In the genomic region with DNA sequence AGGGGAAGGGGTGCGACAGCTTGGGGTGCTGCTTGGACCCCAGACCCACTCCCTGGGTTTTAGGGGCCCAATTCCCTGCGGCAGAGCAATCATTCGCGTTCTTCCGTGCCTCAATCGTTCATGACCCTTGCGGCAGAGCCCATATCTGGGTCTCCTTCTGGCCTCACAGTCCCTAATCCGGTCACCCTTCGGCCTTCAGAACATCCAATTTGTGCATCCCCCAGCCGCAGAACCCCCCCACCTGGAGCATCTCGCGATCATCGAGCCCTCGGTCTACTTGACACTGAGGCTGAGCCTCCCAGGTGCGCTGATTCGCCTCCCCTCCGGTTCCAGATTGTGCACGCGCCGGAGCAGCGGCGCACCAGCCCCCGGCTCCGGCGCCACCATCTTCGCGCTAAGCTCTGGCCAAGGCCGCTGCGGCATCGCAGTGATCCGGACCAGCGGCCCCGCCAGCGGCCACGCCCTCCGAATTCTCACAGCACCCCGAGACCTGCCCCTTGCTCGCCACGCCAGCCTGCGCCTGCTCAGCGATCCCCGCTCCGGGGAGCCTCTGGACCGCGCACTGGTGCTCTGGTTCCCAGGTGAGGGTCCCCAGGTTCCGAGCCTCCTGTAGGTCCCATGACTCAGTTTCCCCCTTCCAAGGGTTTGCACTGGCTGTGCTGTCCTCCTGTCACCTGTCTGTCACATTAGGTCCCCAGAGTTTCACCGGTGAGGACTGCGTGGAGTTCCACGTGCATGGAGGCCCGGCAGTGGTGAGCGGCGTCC, we compare ENCODE assay signal across 6 cellular contexts. TPM values are rescaled to one million over a fixed set of nuclear protein-coding genes. Genes with fewer than 3 reads are reported as not detected.
DNase-seq lines count a peak whose midpoint lies in the region; ATAC-seq and TF ChIP-seq lines count a peak whose summit lies in the region.

No MANE protein-coding gene starts in this region.

- no peak for ATAC-seq in HG03460 (IDR thresholded peaks at IDR 0.05; ENCODE audit: unreplicated experiment)

- no peaks in the 10 kb centered on the region for H3K27me3 ChIP-seq in kidney epithelial cell (ENCODE audit: control insufficient read depth, insufficient read depth, low read length)

- no peak for TF ChIP-seq CTCF in kidney epithelial cell (IDR thresholded peaks at IDR 0.05; ENCODE audit: insufficient read depth, low read length, poor library complexity, severe bottlenecking)

- H3K36me3 ChIP-seq in kidney epithelial cell (ENCODE audit: control insufficient read depth, insufficient read depth, low read length): no peaks in the 10 kb centered on the region

- peak; percentile 37 for DNase-seq in NCI-H146 (lab: John Stamatoyannopoulos, UW)
- no peak for DNase-seq in NCI-H146 treated with DMSO at 0.1 percent for 48 hours (lab: John Stamatoyannopoulos, UW; ENCODE audit: unreplicated experiment)
- DNase-seq in activated CD4-positive, alpha-beta T cell treated with anti-CD3 and anti-CD28 coated beads, Interleukin-2, amount 50 U/mL, for 48 hours: peak; percentile 57 to 65
- DNase-seq in kidney epithelial cell (ENCODE audit: low read depth): no peak
- no peak for DNase-seq in NCI-H524 (lab: John Stamatoyannopoulos, UW)

- H3K4me3 ChIP-seq in kidney epithelial cell (ENCODE audit: low read depth, low read length): peak overlapping the region; percentile 68

RNA-seq across cellular contexts. Expression of a gene that starts 0.5 kb away (rescaled TPM):
- 31.8 and 38.1 TPM in 2 replicates for total RNA-seq in kidney epithelial cell

RNA-seq across cellular contexts. Expression of a gene that starts 3.2 kb away (rescaled TPM):
- 6.9 and 9.3 TPM in 2 replicates for total RNA-seq in kidney epithelial cell

RNA-seq across cellular contexts. Expression of a gene that starts 28.5 kb away (rescaled TPM):
- 47.3 and 73.4 TPM in 2 replicates for total RNA-seq in kidney epithelial cell

RNA-seq across cellular contexts. Expression of a gene that starts 32.2 kb away (rescaled TPM):
- 71.0 and 125 TPM in 2 replicates for total RNA-seq in kidney epithelial cell

RNA-seq across cellular contexts. Expression of a gene that starts 34.6 kb away (rescaled TPM):
- total RNA-seq in kidney epithelial cell: 18.6 and 19.9 TPM in 2 replicates

Comparison
In these comparisons a context has a peak if more than half of its experiments do, and no peak if none do; other contexts are left out.
1. DNase-seq: peak in NCI-H146 (single experiment) and activated CD4-positive, alpha-beta T cell treated with anti-CD3 and anti-CD28 coated beads, Interleukin-2, amount 50 U/mL, for 48 hours (2 of 2); none in NCI-H146 treated with DMSO at 0.1 percent for 48 hours (single experiment), kidney epithelial cell (single experiment) and NCI-H524 (0 of 2).